ENCODE assay signal across 29 cellular contexts in the genomic region with DNA sequence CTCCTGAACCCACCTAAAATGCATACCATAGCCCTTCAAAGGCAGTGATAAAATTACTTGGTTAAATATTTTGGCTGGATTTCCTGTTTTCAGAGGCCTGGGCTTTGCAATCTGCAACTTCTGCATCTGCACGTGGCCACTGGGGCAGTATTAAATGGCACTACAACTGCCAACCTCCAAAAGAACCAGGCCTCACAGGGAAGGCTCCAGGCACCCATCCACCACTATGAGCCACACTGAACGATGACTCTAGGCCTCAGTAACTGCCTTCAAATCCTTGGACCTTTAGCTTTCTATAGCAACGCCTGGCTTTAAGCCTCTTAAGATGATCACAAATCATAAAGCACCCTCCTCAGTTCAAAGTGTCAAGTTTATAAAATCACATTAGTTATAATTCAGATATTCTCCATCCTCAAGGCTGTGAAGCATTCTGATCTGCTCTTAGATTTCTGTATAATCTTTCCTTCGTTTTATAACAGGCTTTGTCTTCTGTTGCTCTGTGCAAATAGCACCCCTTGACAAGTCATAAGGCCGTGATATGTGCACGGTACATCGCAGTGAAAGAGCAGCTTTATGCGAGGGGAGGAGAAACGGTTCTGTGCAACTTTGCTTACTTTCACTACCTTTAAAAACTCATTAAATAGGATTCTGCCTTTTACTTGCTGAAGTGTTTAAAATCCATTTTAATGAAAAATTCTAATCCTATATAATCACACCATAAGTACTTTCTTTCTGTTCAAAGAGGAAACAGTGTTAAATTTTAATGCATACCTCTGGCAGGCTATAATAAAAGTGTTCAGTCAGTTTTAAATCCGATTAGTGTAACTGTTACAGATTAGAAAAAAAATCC.
A peak's percentile ranks its signal among the peaks of the same experiment; 100 is the strongest.
DNase-seq lines count a peak whose midpoint lies in the region; ATAC-seq and TF ChIP-seq lines count a peak whose summit lies in the region.
"Had no signal": no experiment of that assay in that cellular context is flagged by ENCODE, and none has a peak within 500 bp of the region (broad histone marks: within the 10 kb centered on the region; RNA-seq: fewer than 3 reads in every experiment).

No MANE protein-coding gene starts in this region.

- H3K9me3 Mint-ChIP-seq in brain, result peaks cover 5 to 10% (median 8%) of the 10 kb centered on the region in 5 experiments
- H3K9me3 Mint-ChIP-seq in natural killer cell treated with Interleukin-12 subunit alpha and Interleukin-12 subunit beta and Interleukin-15 and Interleukin-18, amount 100 ng/mL, for 72 hours, result peaks cover 3% of the 10 kb centered on the region

- H3K27ac Mint-ChIP-seq in brain, result peak overlapping the region in 4 of 5 experiments; percentile 10 to 80 (median 66)
- H3K27ac Mint-ChIP-seq in natural killer cell treated with Interleukin-12 subunit alpha and Interleukin-12 subunit beta and Interleukin-15 and Interleukin-18, amount 100 ng/mL, for 72 hours, result no peak overlapping the region
- H3K27ac Mint-ChIP-seq: activated naive CD8-positive, alpha-beta T cell treated with anti-CD3 and anti-CD28 coated beads, Interleukin-2, amount 10 ng/mL, durations not matched to agents 7 days and 5 days; CD4-positive, alpha-beta T cell; natural killer cell had no signal

- no peaks in the 10 kb centered on the region for H3F3A ChIP-seq in SK-N-SH (replicated peaks; ENCODE audit: insufficient read depth)

- no peaks in the 10 kb centered on the region; a peak in 1 of 4 replicates for H3K4me1 ChIP-seq in SK-N-SH (ENCODE audit: control insufficient read depth in 1 of 2, insufficient read depth in 2 of 2, low read depth in 1 of 2, low read length in 1 of 2)
- H3K4me1 ChIP-seq in left lung, result no peaks in the 10 kb centered on the region
- H3K4me1 ChIP-seq: pancreas, SJCRH30, upper lobe of right lung had no signal

- H3K4me1 Mint-ChIP-seq in brain, result peaks cover 16% of the 10 kb centered on the region
- H3K4me1 Mint-ChIP-seq in natural killer cell treated with Interleukin-12 subunit alpha and Interleukin-12 subunit beta and Interleukin-15 and Interleukin-18, amount 100 ng/mL, for 72 hours (ENCODE audit: low read depth in 2 of 2), result no peaks in the 10 kb centered on the region
- H3K4me1 Mint-ChIP-seq: activated naive CD8-positive, alpha-beta T cell treated with anti-CD3 and anti-CD28 coated beads, Interleukin-2, amount 10 ng/mL, durations not matched to agents 7 days and 5 days; natural killer cell had no signal

- H3K9me2 ChIP-seq in SK-N-SH, result no peaks in the 10 kb centered on the region

- no peak for TF ChIP-seq EP300 in SK-N-SH (IDR thresholded peaks at IDR 0.05; ENCODE audit: borderline replicate concordance in 1 of 2, low read depth in 1 of 2, low read length in 1 of 2)

- H3K79me2 ChIP-seq in SK-N-SH (ENCODE audit: insufficient read depth), result no peaks in the 10 kb centered on the region

- no peak for ATAC-seq in SK-N-SH treated with all-trans-retinoic acid at 6 μM for 48 hours
- ATAC-seq in left lung, result no peak
- ATAC-seq in GM18511 (IDR thresholded peaks at IDR 0.05; ENCODE audit: unreplicated experiment), result no peak
- no peak for ATAC-seq in natural killer cell treated with Interleukin-12 subunit alpha and Interleukin-12 subunit beta and Interleukin-15 and Interleukin-18, amount 100 ng/mL, for 72 hours
- ATAC-seq: activated T-cell treated with anti-CD3 and anti-CD28 coated beads, Interleukin-2, amount 50 U/mL, for 4 hours; GM12878; left colon; mucosa of descending colon; natural killer cell; pancreas; upper lobe of right lung had no signal

- intact Hi-C loops in left lung (cut with DNase I), result no loop called here

- no peak for DNase-seq in SK-N-SH
- DNase-seq in NCI-H748 treated with DMSO at 0.1 percent for 48 hours (lab: John Stamatoyannopoulos, UW), result peak; percentile 43
- DNase-seq in glomerular visceral epithelial cell (ENCODE audit: extremely low spot score), result no peak
- no peak for DNase-seq in left lung
- no peak for DNase-seq in natural killer cell treated with Interleukin-12 subunit alpha and Interleukin-12 subunit beta and Interleukin-15 and Interleukin-18, amount 100 ng/mL, for 72 hours (ENCODE audit: low spot score)
- DNase-seq: activated gamma-delta T cell; activated naive CD8-positive, alpha-beta T cell treated with anti-CD3 and anti-CD28 coated beads, Interleukin-2, amount 10 ng/mL, durations not matched to agents 7 days and 5 days; activated T-cell treated with anti-CD3 and anti-CD28 coated beads, Interleukin-2, amount 50 U/mL, for 4 hours; aorta; CD4-positive, alpha-beta T cell; effector CD4-positive, alpha-beta T cell; H9; hypothalamus; Karpas-422; left colon; mammary epithelial cell; mucosa of descending colon; natural killer cell; NCI-H146; pancreas; SJCRH30; stimulated activated naive CD4-positive, alpha-beta T cell treated with Interleukin-2 at 50 U/mL for 16 hours; T-helper 1 cell; upper lobe of right lung had no signal

- CTCF ChIA-PET in SK-N-SH (lab: Yijun Ruan, JAX), result interaction anchor here (0.9 kb wide), 1 partner anchor 39 kb away, joined by 4 read pairs; no protein-coding TSS in a partner anchor

- H3K9me3 ChIP-seq in SK-N-SH (no peaks in the 10 kb centered on the region), left lung (no peaks in the 10 kb centered on the region)
- H3K9me3 ChIP-seq: mucosa of descending colon, pancreas, SJCRH30, upper lobe of right lung had no signal

- POLR2A ChIA-PET in SK-N-SH (lab: Yijun Ruan, JAX), result no interaction called here

- TF ChIP-seq CTCF in SK-N-SH (IDR thresholded peaks at IDR 0.05), result no peak
- TF ChIP-seq CTCF in brain (conservative IDR thresholded peaks at IDR 0.05), result no peak
- TF ChIP-seq CTCF in left lung (IDR thresholded peaks at IDR 0.05), result no peak

- H3K36me3 Mint-ChIP-seq in brain, result peaks cover 4% of the 10 kb centered on the region
- H3K36me3 Mint-ChIP-seq in natural killer cell treated with Interleukin-12 subunit alpha and Interleukin-12 subunit beta and Interleukin-15 and Interleukin-18, amount 100 ng/mL, for 72 hours, result no peaks in the 10 kb centered on the region
- H3K36me3 Mint-ChIP-seq: activated naive CD8-positive, alpha-beta T cell treated with anti-CD3 and anti-CD28 coated beads, Interleukin-2, amount 10 ng/mL, durations not matched to agents 7 days and 5 days; natural killer cell had no signal

- TF ChIP-seq RAD21 in SK-N-SH (IDR thresholded peaks at IDR 0.05; ENCODE audit: low read length), result no peak

- H4K20me1 ChIP-seq in SK-N-SH (ENCODE audit: insufficient read depth), result no peaks in the 10 kb centered on the region

- 0 out of 2 replicates have a peak overlapping the region, but pooled peaks have one; percentile 40 for H2AFZ ChIP-seq in SK-N-SH (ENCODE audit: low read depth)

- H3K27ac ChIP-seq in SK-N-SH (ENCODE audit: low read depth in 2 of 2, low read length in 1 of 2) (no peak overlapping the region), left lung (no peak overlapping the region)
- H3K27ac ChIP-seq: pancreas, SJCRH30, upper lobe of right lung had no signal

- H3K36me3 ChIP-seq in SK-N-SH (replicated peaks in 1 of 2; ENCODE audit: control insufficient read depth in 1 of 2, insufficient read depth in 2 of 2, low read length in 1 of 2) (no peaks in the 10 kb centered on the region), left lung (no peaks in the 10 kb centered on the region)
- H3K36me3 ChIP-seq: pancreas, SJCRH30, upper lobe of right lung had no signal

- no peak overlapping the region for H3K4me3 ChIP-seq in SK-N-SH (ENCODE audit: low read depth in 2 of 2, low read length in 1 of 2)
- no peak overlapping the region for H3K4me3 ChIP-seq in left lung
- H3K4me3 ChIP-seq: GM12878, mucosa of descending colon, pancreas, SJCRH30, smooth muscle cell, upper lobe of right lung had no signal

- WGBS in SK-N-SH (ENCODE audit: low lambda C conversion rate), result 16% methylated on average over 10 of the region's 10 CpGs

- peaks cover 3% of the 10 kb centered on the region for H3K27me3 Mint-ChIP-seq in brain
- H3K27me3 Mint-ChIP-seq in natural killer cell treated with Interleukin-12 subunit alpha and Interleukin-12 subunit beta and Interleukin-15 and Interleukin-18, amount 100 ng/mL, for 72 hours, result no peaks in the 10 kb centered on the region
- H3K27me3 Mint-ChIP-seq: activated naive CD8-positive, alpha-beta T cell treated with anti-CD3 and anti-CD28 coated beads, Interleukin-2, amount 10 ng/mL, durations not matched to agents 7 days and 5 days; CD4-positive, alpha-beta T cell had no signal

- H3K4me3 Mint-ChIP-seq in brain, result no peak overlapping the region
- H3K4me3 Mint-ChIP-seq in natural killer cell treated with Interleukin-12 subunit alpha and Interleukin-12 subunit beta and Interleukin-15 and Interleukin-18, amount 100 ng/mL, for 72 hours, result no peak overlapping the region
- H3K4me3 Mint-ChIP-seq: activated naive CD8-positive, alpha-beta T cell treated with anti-CD3 and anti-CD28 coated beads, Interleukin-2, amount 10 ng/mL, durations not matched to agents 7 days and 5 days; activated T-cell treated with anti-CD3 and anti-CD28 coated beads, Interleukin-2, amount 50 U/mL, for 4 hours; CD4-positive, alpha-beta T cell; natural killer cell had no signal

- peaks cover 10% of the 10 kb centered on the region; the same call in 1 of the 2 replicates for H3K27me3 ChIP-seq in SK-N-SH (ENCODE audit: insufficient read depth)
- no peaks in the 10 kb centered on the region for H3K27me3 ChIP-seq in left lung
- H3K27me3 ChIP-seq: pancreas, SJCRH30, upper lobe of right lung had no signal

- H3K9ac ChIP-seq in SK-N-SH, result no peak overlapping the region

- no peak overlapping the region for H3K4me2 ChIP-seq in SK-N-SH
- H3K4me2 ChIP-seq: smooth muscle cell had no signal

TF ChIP-seq in SK-N-SH, 30 proteins besides CTCF, POLR2A, EP300 and RAD21 (continues in another document):
- no peak for TF ChIP-seq RXRA (IDR thresholded peaks at IDR 0.05; ENCODE audit: borderline replicate concordance, low read depth)
- TF ChIP-seq, protein P1, sequence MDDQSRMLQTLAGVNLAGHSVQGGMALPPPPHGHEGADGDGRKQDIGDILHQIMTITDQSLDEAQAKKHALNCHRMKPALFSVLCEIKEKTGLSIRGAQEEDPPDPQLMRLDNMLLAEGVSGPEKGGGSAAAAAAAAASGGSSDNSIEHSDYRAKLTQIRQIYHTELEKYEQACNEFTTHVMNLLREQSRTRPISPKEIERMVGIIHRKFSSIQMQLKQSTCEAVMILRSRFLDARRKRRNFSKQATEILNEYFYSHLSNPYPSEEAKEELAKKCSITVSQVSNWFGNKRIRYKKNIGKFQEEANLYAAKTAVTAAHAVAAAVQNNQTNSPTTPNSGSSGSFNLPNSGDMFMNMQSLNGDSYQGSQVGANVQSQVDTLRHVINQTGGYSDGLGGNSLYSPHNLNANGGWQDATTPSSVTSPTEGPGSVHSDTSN (IDR thresholded peaks at IDR 0.05), result no peak

TF ChIP-seq in SK-N-SH treated with all-trans-retinoic acid at 6 μM for 48 hours, 23 proteins besides CTCF, POLR2A, EP300 and RAD21 (continues in another document):
- TF ChIP-seq BACH2 (CRISPR knock-in tag; IDR thresholded peaks at IDR 0.05; ENCODE audit: borderline replicate concordance) (no peak), TOX (CRISPR knock-in tag; IDR thresholded peaks at IDR 0.05; ENCODE audit: borderline replicate concordance) (no peak), CSDC2 (CRISPR knock-in tag; IDR thresholded peaks at IDR 0.05) (no peak), RARB (CRISPR knock-in tag; IDR thresholded peaks at IDR 0.05) (no peak)

Comparison
In these comparisons a context has a peak if more than half of its experiments do, and no peak if none do; other contexts are left out.
1. H3K27ac Mint-ChIP-seq: peak in brain (4 of 5); none in natural killer cell treated with Interleukin-12 subunit alpha and Interleukin-12 subunit beta and Interleukin-15 and Interleukin-18, amount 100 ng/mL, for 72 hours (0 of 2).